In genomic region chr2:105382177-105382576, GRCh38 we compare ENCODE assay signal across 30 cellular contexts. TPM values are rescaled to one million over a fixed set of nuclear protein-coding genes. Genes with fewer than 3 reads are reported as not detected.
DNase-seq lines count a peak whose midpoint lies in the region; ATAC-seq and TF ChIP-seq lines count a peak whose summit lies in the region.
"Had no signal": no experiment of that assay in that cellular context is flagged by ENCODE, and none has a peak within 500 bp of the region (broad histone marks: within the 10 kb centered on the region; RNA-seq: fewer than 3 reads in every experiment).

No MANE protein-coding gene starts in this region.

- H3K4me3 ChIP-seq in GM23248 (no peak overlapping the region), Panc1 (ENCODE audit: low read depth in 2 of 2, low read length in 2 of 2) (no peak overlapping the region), right atrium auricular region (no peak overlapping the region), smooth muscle cell (no peak overlapping the region)
- H3K4me3 ChIP-seq: BLaER1, body of pancreas, GM12878, MG63, testis had no signal

- no peak overlapping the region for H2AFZ ChIP-seq in GM23248
- no peak overlapping the region for H2AFZ ChIP-seq in smooth muscle cell (ENCODE audit: low read depth)

- peaks cover 53% of the 10 kb centered on the region for H3K4me1 ChIP-seq in GM23248 (ENCODE audit: insufficient read depth)
- peaks cover 98% of the 10 kb centered on the region for H3K4me1 ChIP-seq in Panc1 (ENCODE audit: control insufficient read depth, insufficient read depth, low read length)
- H3K4me1 ChIP-seq in right atrium auricular region: peaks cover 0 to 66% of the 10 kb centered on the region in 2 donors
- no peaks in the 10 kb centered on the region for H3K4me1 ChIP-seq in smooth muscle cell (ENCODE audit: low read depth)
- H3K4me1 ChIP-seq: body of pancreas had no signal

- in situ Hi-C loops in GM23248 (cut with MboI) (no loop called here), Panc1 (cut with HindIII; ENCODE audit: low pct_unique_long_range_greater_than_20kb, low sequenced_read_pairs) (no loop called here)

- no peaks in the 10 kb centered on the region for H3K9me2 ChIP-seq in GM23248 (ENCODE audit: insufficient read depth)

- DNase-seq in GM23248 (no peak), Panc1 (ENCODE audit: low read depth, low spot score) (no peak), right atrium auricular region (ENCODE audit: low spot score) (no peak), smooth muscle cell (lab: John Stamatoyannopoulos, UW; ENCODE audit: unreplicated experiment) (no peak), NCI-H2029 treated with DMSO at 0.1 percent for 48 hours (lab: John Stamatoyannopoulos, UW) (no peak), NCI-H69 (lab: John Stamatoyannopoulos, UW) (no peak)
- DNase-seq: activated CD4-positive, alpha-beta T cell treated with anti-CD3 and anti-CD28 coated beads, Interleukin-2, amount 50 U/mL, for 48 hours; activated naive CD4-positive, alpha-beta T cell treated with Interleukin-2 at 50 U/mL for 16 hours; activated T-cell treated with anti-CD3 and anti-CD28 coated beads, Interleukin-2, amount 50 U/mL, for 72 hours; body of pancreas; DMS153; immature natural killer cell; MG63; NCI-H1105; NCI-H187 treated with DMSO at 0.1 percent for 48 hours; NCI-H2171 treated with DMSO at 0.1 percent for 48 hours; NCI-H510A treated with DMSO at 0.1 percent for 48 hours; OCI-M1; SHP77 treated with DMSO at 0.1 percent for 48 hours; small intestine; stimulated activated CD4-positive, alpha-beta T cell treated with anti-CD3 and anti-CD28 coated beads, Interleukin-1b, Interleukin-23, amount 100 ng/mL, for 48 hours; stimulated activated naive CD4-positive, alpha-beta T cell treated with Interleukin-2 at 50 U/mL for 16 hours; T-helper 2 cell; testis had no signal

- CTCF ChIA-PET in Panc1 (lab: Charles Lee): no interaction called here

- TF ChIP-seq CTCF in Panc1 (IDR thresholded peaks at IDR 0.05) (no peak), right atrium auricular region (IDR thresholded peaks at IDR 0.05) (no peak), smooth muscle cell (IDR thresholded peaks at IDR 0.05; ENCODE audit: borderline replicate concordance, insufficient read depth, poor library complexity, severe bottlenecking) (no peak)

- H3K27me3 ChIP-seq in GM23248 (replicated peaks; ENCODE audit: insufficient read depth) (no peaks in the 10 kb centered on the region), Panc1 (ENCODE audit: control insufficient read depth, insufficient read depth, low read length) (no peaks in the 10 kb centered on the region), right atrium auricular region (no peaks in the 10 kb centered on the region), smooth muscle cell (ENCODE audit: low read depth) (no peaks in the 10 kb centered on the region)
- H3K27me3 ChIP-seq: BLaER1, body of pancreas, MG63, testis had no signal

- H4K20me1 ChIP-seq in GM23248 (ENCODE audit: insufficient read depth) (no peaks in the 10 kb centered on the region; the same call in 1 of the 2 replicates), smooth muscle cell (ENCODE audit: low read depth) (peaks cover 69% of the 10 kb centered on the region)
- H4K20me1 ChIP-seq: BLaER1 had no signal

- H3K79me2 ChIP-seq in GM23248 (ENCODE audit: insufficient read depth) (peaks cover 100% of the 10 kb centered on the region), smooth muscle cell (ENCODE audit: low read depth) (peaks cover 41% of the 10 kb centered on the region)

- POLR2A ChIA-PET in Panc1 (lab: Charles Lee): no interaction called here

- no peak overlapping the region for H3K4me2 ChIP-seq in GM23248 (ENCODE audit: unreplicated experiment)
- H3K4me2 ChIP-seq in smooth muscle cell: no peak overlapping the region
- H3K4me2 ChIP-seq: KMS-11 had no signal

- ATAC-seq in Panc1: no peak
- no peak for ATAC-seq in GM18502 (IDR thresholded peaks at IDR 0.05; ENCODE audit: poor library complexity, unreplicated experiment)
- ATAC-seq: activated CD4-positive, CD25-positive, alpha-beta regulatory T cell treated with anti-CD3 and anti-CD28 coated beads, Interleukin-2, amount 50 U/mL, for 24 hours; activated T-cell treated with anti-CD3 and anti-CD28 coated beads, Interleukin-2, amount 50 U/mL, for 72 hours; body of pancreas; GM12878 had no signal

- H3K9ac ChIP-seq in GM23248: no peak overlapping the region
- no peak overlapping the region for H3K9ac ChIP-seq in smooth muscle cell (ENCODE audit: low read depth)
- H3K9ac ChIP-seq: BLaER1, KMS-11 had no signal

- intact Hi-C loops in Panc1 (cut with micrococcal nuclease; ENCODE audit: unreplicated experiment): no loop called here

- peak overlapping the region; percentile 56; the same call in 1 of the 2 replicates for H3K27ac ChIP-seq in GM23248
- H3K27ac ChIP-seq in Panc1 (ENCODE audit: low read length): peak overlapping the region; percentile 100
- H3K27ac ChIP-seq in right atrium auricular region: peak overlapping the region; percentile 63 to 65
- peak overlapping the region; percentile 64 for H3K27ac ChIP-seq in smooth muscle cell (ENCODE audit: low read depth)
- H3K27ac ChIP-seq: BLaER1, body of pancreas, HL-60, KMS-11 had no signal

- WGBS in GM23248 (ENCODE audit: low coverage in 1 of 2, low lambda C conversion rate in 2 of 2, missing lambda C conversion rate in 2 of 2), 2 experiments: 95% methylated on average over 5 of the region's 5 CpGs
- 95% methylated on average over 5 of the region's 5 CpGs for WGBS in smooth muscle cell (ENCODE audit: low lambda C conversion rate)

- H3K36me3 ChIP-seq in GM23248 (ENCODE audit: low read depth) (peaks cover 94% of the 10 kb centered on the region), Panc1 (ENCODE audit: control insufficient read depth, insufficient read depth, low read length) (peaks cover 55% of the 10 kb centered on the region), right atrium auricular region (peaks cover 38% of the 10 kb centered on the region), smooth muscle cell (ENCODE audit: low read depth) (peaks cover 35% of the 10 kb centered on the region)
- H3K36me3 ChIP-seq: BLaER1 had no signal

- no peaks in the 10 kb centered on the region for H3K9me3 ChIP-seq in GM23248 (ENCODE audit: low read depth)
- no peaks in the 10 kb centered on the region for H3K9me3 ChIP-seq in Panc1 (ENCODE audit: control insufficient read depth, insufficient read depth, low read depth, low read length)
- no peaks in the 10 kb centered on the region for H3K9me3 ChIP-seq in right atrium auricular region
- H3K9me3 ChIP-seq in smooth muscle cell (replicated peaks; ENCODE audit: low read depth): no peaks in the 10 kb centered on the region
- H3K9me3 ChIP-seq: BLaER1, body of pancreas, MG63, testis had no signal

- TSS peak; percentile 0 for BruUV-seq in Panc1 (replicated peaks; lab: Mats Ljungman, UMichigan)

- peaks cover 95% of the 10 kb centered on the region for H3F3A ChIP-seq in GM23248 (ENCODE audit: insufficient read depth)
- peaks cover 9% of the 10 kb centered on the region for H3F3A ChIP-seq in smooth muscle cell (ENCODE audit: low read depth)

RNA-seq across cellular contexts. Expression of gene FHL2, which starts 16.7 kb away (rescaled TPM):
- 383 and 404 TPM in 2 replicates for total RNA-seq in GM23248 (2014; rRNA removed; shearing (Covaris generic))
- polyA plus RNA-seq in GM23248 (2016; fragmentation: Nextera tagmentation; extraction: Ambion mirVana) (598 and 610 TPM in 2 replicates), smooth muscle cell (64.1 and 82.8 TPM in 2 replicates)
- total RNA-seq in Panc1 (2021; ENCODE audit: unreplicated experiment) (378 TPM), right atrium auricular region (100 to 1,000 TPM; 141 to 356 TPM), smooth muscle cell (67.6 and 98.0 TPM in 2 replicates)
- 411 TPM for polyA plus RNA-seq in Panc1 (2012; ENCODE audit: insufficient read length)

RNA-seq across cellular contexts. Expression of gene C2orf49, which starts 44.8 kb away (rescaled TPM):
- 9.0 and 17.6 TPM in 2 replicates for total RNA-seq in GM23248 (2014; rRNA removed; shearing (Covaris generic))
- 11.4 and 13.6 TPM in 2 replicates for polyA plus RNA-seq in GM23248 (2016; fragmentation: Nextera tagmentation; extraction: Ambion mirVana)
- 20.0 TPM for total RNA-seq in Panc1 (2021; ENCODE audit: unreplicated experiment)
- polyA plus RNA-seq in Panc1 (2012; ENCODE audit: insufficient read length): 24.3 TPM
- total RNA-seq in right atrium auricular region: 10 to 100 TPM; 15.5 to 18.0 TPM
- 23.2 and 37.7 TPM in 2 replicates for total RNA-seq in smooth muscle cell
- 17.9 and 18.8 TPM in 2 replicates for polyA plus RNA-seq in smooth muscle cell

RNA-seq across cellular contexts. Expression of gene TGFBRAP1, which starts 52.6 kb away (rescaled TPM):
- total RNA-seq in GM23248 (2014; rRNA removed; shearing (Covaris generic)): 9.0 and 11.3 TPM in 2 replicates
- 8.3 and 8.5 TPM in 2 replicates for polyA plus RNA-seq in GM23248 (2016; fragmentation: Nextera tagmentation; extraction: Ambion mirVana)
- 32.7 TPM for total RNA-seq in Panc1 (2021; ENCODE audit: unreplicated experiment)
- polyA plus RNA-seq in Panc1 (2012; ENCODE audit: insufficient read length): 24.5 TPM
- total RNA-seq in right atrium auricular region: 10 to 100 TPM; 13.3 to 15.8 TPM
- 10.5 and 11.8 TPM in 2 replicates for total RNA-seq in smooth muscle cell
- polyA plus RNA-seq in smooth muscle cell: 8.9 and 14.5 TPM in 2 replicates
